Comparison of ENCODE assay signal across 8 cellular contexts in genomic region chr22:20867179-20868099, GRCh38. TPM values are rescaled to one million over a fixed set of nuclear protein-coding genes. Genes with fewer than 3 reads are reported as not detected.
DNase-seq lines count a peak whose midpoint lies in the region; ATAC-seq and TF ChIP-seq lines count a peak whose summit lies in the region.

No MANE protein-coding gene starts in this region.

- H3K9me3 Mint-ChIP-seq in activated T-helper 17 cell treated with anti-CD3 and anti-CD28 coated beads, Interleukin-2, amount 50 U/mL, for 72 hours: no peaks in the 10 kb centered on the region
- H3K9me3 Mint-ChIP-seq in naive thymus-derived CD8-positive, alpha-beta T cell: no peaks in the 10 kb centered on the region

- H3K4me3 Mint-ChIP-seq in activated T-helper 17 cell treated with anti-CD3 and anti-CD28 coated beads, Interleukin-2, amount 50 U/mL, for 72 hours: peak overlapping the region; percentile 66
- peak overlapping the region in 1 of 10 donors; percentile 53 for H3K4me3 Mint-ChIP-seq in naive thymus-derived CD8-positive, alpha-beta T cell

- WGBS in smooth muscle cell (ENCODE audit: low lambda C conversion rate): 68% methylated on average over 12 of the region's 12 CpGs

- peak; percentile 88 for ATAC-seq in activated T-helper 17 cell treated with anti-CD3 and anti-CD28 coated beads, Interleukin-2, amount 50 U/mL, for 72 hours (replicated peaks)
- no peak for ATAC-seq in naive thymus-derived CD8-positive, alpha-beta T cell

- H4K20me1 ChIP-seq in smooth muscle cell (ENCODE audit: low read depth): peaks cover 76% of the 10 kb centered on the region

- H3K9me3 ChIP-seq in smooth muscle cell (replicated peaks; ENCODE audit: low read depth) (no peaks in the 10 kb centered on the region), HAP-1 (no peaks in the 10 kb centered on the region), MG63 (no peaks in the 10 kb centered on the region)

- H3K27ac ChIP-seq in smooth muscle cell (ENCODE audit: low read depth): no peak overlapping the region

- H3K27me3 ChIP-seq in smooth muscle cell (ENCODE audit: low read depth): no peaks in the 10 kb centered on the region
- H3K27me3 ChIP-seq in HAP-1 (ENCODE audit: low read depth): no peaks in the 10 kb centered on the region
- no peaks in the 10 kb centered on the region for H3K27me3 ChIP-seq in MG63

- H3K36me3 ChIP-seq in smooth muscle cell (ENCODE audit: low read depth) (peaks cover 6% of the 10 kb centered on the region), HAP-1 (replicated peaks) (peaks cover 3% of the 10 kb centered on the region), MG63 (peaks cover 9% of the 10 kb centered on the region)

- no peak for TF ChIP-seq CTCF in smooth muscle cell (IDR thresholded peaks at IDR 0.05; ENCODE audit: borderline replicate concordance, insufficient read depth, poor library complexity, severe bottlenecking)

- H3K4me3 ChIP-seq in smooth muscle cell (no peak overlapping the region), HAP-1 (no peak overlapping the region), MG63 (no peak overlapping the region)

- H3F3A ChIP-seq in smooth muscle cell (ENCODE audit: low read depth): peaks cover 27% of the 10 kb centered on the region

- DNase-seq in HT-29 (ENCODE audit: low spot score): peak; percentile 76
- peak; percentile 60 for DNase-seq in hepatic stellate cell (ENCODE audit: low spot score)
- no peak for DNase-seq in smooth muscle cell (lab: John Stamatoyannopoulos, UW; ENCODE audit: unreplicated experiment)
- DNase-seq in HAP-1 (ENCODE audit: low spot score in 2 of 2): no peak
- no peak for DNase-seq in MG63
- no peak for DNase-seq in stimulated activated CD4-positive, alpha-beta T cell treated with anti-CD3 and anti-CD28 coated beads, Interleukin-15, amount 100 ng/mL, for 24 hours
- no peak for DNase-seq in naive thymus-derived CD8-positive, alpha-beta T cell

- POLR2A ChIA-PET in naive thymus-derived CD8-positive, alpha-beta T cell (lab: Charles Lee): interaction anchor here (1.3 kb wide), 1 partner anchor 50 kb away, joined by 3 read pairs; the partner anchor contains the start of gene CRKL

- H3K27me3 Mint-ChIP-seq in activated T-helper 17 cell treated with anti-CD3 and anti-CD28 coated beads, Interleukin-2, amount 50 U/mL, for 72 hours: no peaks in the 10 kb centered on the region
- no peaks in the 10 kb centered on the region for H3K27me3 Mint-ChIP-seq in naive thymus-derived CD8-positive, alpha-beta T cell

- H3K36me3 Mint-ChIP-seq in activated T-helper 17 cell treated with anti-CD3 and anti-CD28 coated beads, Interleukin-2, amount 50 U/mL, for 72 hours (ENCODE audit: low read depth): peaks cover 38% of the 10 kb centered on the region
- H3K36me3 Mint-ChIP-seq in naive thymus-derived CD8-positive, alpha-beta T cell: peaks cover 0 to 49% (median 4%) of the 10 kb centered on the region in 3 donors

- in situ Hi-C loops in HAP-1 (cut with MboI; ENCODE audit: low sequenced_read_pairs): no loop called here

- H3K9ac ChIP-seq in smooth muscle cell (ENCODE audit: low read depth): no peak overlapping the region

- peak overlapping the region; percentile 5 for H3K4me2 ChIP-seq in smooth muscle cell

- H3K79me2 ChIP-seq in smooth muscle cell (ENCODE audit: low read depth): no peaks in the 10 kb centered on the region

- peak overlapping the region; percentile 82 for H3K27ac Mint-ChIP-seq in activated T-helper 17 cell treated with anti-CD3 and anti-CD28 coated beads, Interleukin-2, amount 50 U/mL, for 72 hours
- H3K27ac Mint-ChIP-seq in naive thymus-derived CD8-positive, alpha-beta T cell: peak overlapping the region in 5 of 10 donors; percentile 15 to 79 (median 44)

- no peaks in the 10 kb centered on the region for H3K4me1 ChIP-seq in smooth muscle cell (ENCODE audit: low read depth)
- no peaks in the 10 kb centered on the region for H3K4me1 ChIP-seq in HAP-1

- no peak overlapping the region for H2AFZ ChIP-seq in smooth muscle cell (ENCODE audit: low read depth)

- peaks cover 18% of the 10 kb centered on the region for H3K4me1 Mint-ChIP-seq in activated T-helper 17 cell treated with anti-CD3 and anti-CD28 coated beads, Interleukin-2, amount 50 U/mL, for 72 hours
- H3K4me1 Mint-ChIP-seq in naive thymus-derived CD8-positive, alpha-beta T cell: peaks cover 13 to 44% (median 37%) of the 10 kb centered on the region in 4 donors

RNA-seq across cellular contexts. Expression of gene SNAP29, which starts 8.6 kb away (rescaled TPM):
- total RNA-seq in HT-29 (2014; rRNA removed; shearing (Covaris generic)): 23.5 and 26.9 TPM in 2 replicates
- total RNA-seq in activated T-helper 17 cell treated with anti-CD3 and anti-CD28 coated beads, Interleukin-2, amount 50 U/mL, for 72 hours: 10 to 100 TPM; 22.4 to 29.5 TPM
- total RNA-seq in smooth muscle cell: 8.1 and 9.4 TPM in 2 replicates
- 28.8 and 32.1 TPM in 2 replicates for polyA plus RNA-seq in smooth muscle cell
- total RNA-seq in MG63 (2014; rRNA removed; shearing (Covaris generic); ENCODE audit: low replicate concordance): 9.1 and 10.0 TPM in 2 replicates
- 10 to 100 TPM; 22.5 to 25.1 TPM for total RNA-seq in naive thymus-derived CD8-positive, alpha-beta T cell
- polyA plus RNA-seq in naive thymus-derived CD8-positive, alpha-beta T cell: 10 to 100 TPM; 18.2 to 20.8 (median 18.9) TPM

RNA-seq across cellular contexts. Expression of gene PI4KA, which starts 8.8 kb away (rescaled TPM):
- 69.9 and 127 TPM in 2 replicates for total RNA-seq in HT-29 (2014; rRNA removed; shearing (Covaris generic))
- 10 to 100 TPM; 72.1 to 96.0 TPM for total RNA-seq in activated T-helper 17 cell treated with anti-CD3 and anti-CD28 coated beads, Interleukin-2, amount 50 U/mL, for 72 hours
- 19.2 and 33.2 TPM in 2 replicates for total RNA-seq in smooth muscle cell
- 23.5 and 47.8 TPM in 2 replicates for polyA plus RNA-seq in smooth muscle cell
- 19.7 and 24.3 TPM in 2 replicates for total RNA-seq in MG63 (2014; rRNA removed; shearing (Covaris generic); ENCODE audit: low replicate concordance)
- total RNA-seq in naive thymus-derived CD8-positive, alpha-beta T cell: 100 to 1,000 TPM; 148 to 158 TPM
- polyA plus RNA-seq in naive thymus-derived CD8-positive, alpha-beta T cell: 10 to 100 TPM; 34.4 to 69.6 (median 50.0) TPM

RNA-seq across cellular contexts. Expression of gene CRKL, which starts 49.8 kb away (rescaled TPM):
- total RNA-seq in HT-29 (2014; rRNA removed; shearing (Covaris generic)): 74.9 and 77.2 TPM in 2 replicates
- 100 to 1,000 TPM in 1 of 2 donors, 10 to 100 TPM in 1; 88.5 to 145 TPM for total RNA-seq in activated T-helper 17 cell treated with anti-CD3 and anti-CD28 coated beads, Interleukin-2, amount 50 U/mL, for 72 hours
- 40.9 TPM in 2 replicates for total RNA-seq in smooth muscle cell
- 25.1 and 26.6 TPM in 2 replicates for polyA plus RNA-seq in smooth muscle cell
- total RNA-seq in MG63 (2014; rRNA removed; shearing (Covaris generic); ENCODE audit: low replicate concordance): 23.1 and 25.0 TPM in 2 replicates
- 10 to 100 TPM; 75.1 to 79.0 TPM for total RNA-seq in naive thymus-derived CD8-positive, alpha-beta T cell
- polyA plus RNA-seq in naive thymus-derived CD8-positive, alpha-beta T cell: 10 to 100 TPM; 39.0 to 53.8 (median 40.1) TPM

Comparison
In these comparisons a context has a peak if more than half of its experiments do, and no peak if none do; other contexts are left out.
1. DNase-seq: peak in HT-29 (single experiment) and hepatic stellate cell (single experiment); none in smooth muscle cell (single experiment), HAP-1 (0 of 2), MG63 (single experiment), stimulated activated CD4-positive, alpha-beta T cell treated with anti-CD3 and anti-CD28 coated beads, Interleukin-15, amount 100 ng/mL, for 24 hours (single experiment) and naive thymus-derived CD8-positive, alpha-beta T cell (0 of 10).